Comparison of ENCODE assay signal across 1 cellular context in the genomic region with DNA sequence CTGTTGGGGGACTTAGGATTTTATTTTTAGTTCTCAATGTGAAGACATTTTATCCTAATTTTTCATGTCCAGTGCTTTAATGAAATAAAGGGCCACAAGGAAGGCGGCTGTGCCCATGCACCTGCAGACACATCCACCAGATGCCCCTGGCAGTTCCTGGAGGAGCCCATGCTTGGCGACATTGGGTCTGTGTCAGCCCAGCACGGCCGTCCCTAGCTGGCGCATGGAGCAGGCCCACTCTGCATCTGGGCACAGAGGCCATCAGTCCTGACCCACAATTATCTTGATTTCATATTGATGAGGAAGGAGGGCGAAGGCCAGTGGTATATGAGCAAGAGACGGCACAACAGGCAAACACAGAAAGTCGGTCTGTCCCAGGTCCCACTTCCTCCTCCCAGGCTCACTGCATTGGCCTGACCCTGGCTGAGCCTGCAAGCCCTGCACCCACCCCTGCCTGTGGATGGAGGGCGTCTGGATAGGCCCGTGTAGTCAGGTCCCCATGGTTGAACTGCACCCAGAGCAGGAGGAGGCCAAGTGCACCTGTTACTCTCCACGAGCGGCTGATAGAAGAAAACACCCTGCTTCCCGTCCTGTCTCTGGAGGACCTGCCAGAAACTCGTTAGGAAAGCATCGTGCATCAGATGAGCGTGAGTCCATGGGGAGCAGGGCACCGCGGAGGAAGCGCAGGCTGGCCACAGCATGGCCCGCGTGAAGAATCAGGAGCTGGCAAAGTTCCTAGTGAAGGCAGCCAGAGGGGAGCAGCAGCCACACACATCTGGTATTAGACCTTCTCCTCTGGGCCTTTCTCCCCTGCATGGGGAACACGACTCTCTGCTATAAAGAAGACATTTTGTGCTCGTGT.
TF ChIP-seq lines count a peak whose summit lies in the region.

No MANE protein-coding gene starts in this region.

TF ChIP-seq in HepG2, 621 proteins besides CTCF, POLR2A, EP300 and RAD21 (continued from another document):
- TF ChIP-seq, protein P1, sequence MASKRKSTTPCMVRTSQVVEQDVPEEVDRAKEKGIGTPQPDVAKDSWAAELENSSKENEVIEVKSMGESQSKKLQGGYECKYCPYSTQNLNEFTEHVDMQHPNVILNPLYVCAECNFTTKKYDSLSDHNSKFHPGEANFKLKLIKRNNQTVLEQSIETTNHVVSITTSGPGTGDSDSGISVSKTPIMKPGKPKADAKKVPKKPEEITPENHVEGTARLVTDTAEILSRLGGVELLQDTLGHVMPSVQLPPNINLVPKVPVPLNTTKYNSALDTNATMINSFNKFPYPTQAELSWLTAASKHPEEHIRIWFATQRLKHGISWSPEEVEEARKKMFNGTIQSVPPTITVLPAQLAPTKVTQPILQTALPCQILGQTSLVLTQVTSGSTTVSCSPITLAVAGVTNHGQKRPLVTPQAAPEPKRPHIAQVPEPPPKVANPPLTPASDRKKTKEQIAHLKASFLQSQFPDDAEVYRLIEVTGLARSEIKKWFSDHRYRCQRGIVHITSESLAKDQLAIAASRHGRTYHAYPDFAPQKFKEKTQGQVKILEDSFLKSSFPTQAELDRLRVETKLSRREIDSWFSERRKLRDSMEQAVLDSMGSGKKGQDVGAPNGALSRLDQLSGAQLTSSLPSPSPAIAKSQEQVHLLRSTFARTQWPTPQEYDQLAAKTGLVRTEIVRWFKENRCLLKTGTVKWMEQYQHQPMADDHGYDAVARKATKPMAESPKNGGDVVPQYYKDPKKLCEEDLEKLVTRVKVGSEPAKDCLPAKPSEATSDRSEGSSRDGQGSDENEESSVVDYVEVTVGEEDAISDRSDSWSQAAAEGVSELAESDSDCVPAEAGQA (IDR thresholded peaks at IDR 0.05; ENCODE audit: low read depth) = no peak
- TF ChIP-seq, protein P1 (CRISPR knock-in tag; IDR thresholded peaks at IDR 0.05; ENCODE audit: borderline replicate concordance) = no peak
- TF ChIP-seq ZNF605 (CRISPR knock-in tag; IDR thresholded peaks at IDR 0.05) = no peak
TF ChIP-seq in HepG2: peak in this region for 0.
